ENCODE assay signal across 9 cellular contexts in genomic region chr20:25296094-25297093, GRCh38. TPM values are rescaled to one million over a fixed set of nuclear protein-coding genes. Genes with fewer than 3 reads are reported as not detected.
A peak's percentile ranks its signal among the peaks of the same experiment; 100 is the strongest.
DNase-seq lines count a peak whose midpoint lies in the region; ATAC-seq and TF ChIP-seq lines count a peak whose summit lies in the region.
"Had no signal": no experiment of that assay in that cellular context is flagged by ENCODE, and none has a peak within 500 bp of the region (broad histone marks: within the 10 kb centered on the region; RNA-seq: fewer than 3 reads in every experiment).

No MANE protein-coding gene starts in this region.

- H3K4me3 Mint-ChIP-seq in activated T-cell treated with anti-CD3 and anti-CD28 coated beads, Interleukin-2, amount 50 U/mL, for 4 hours = no peak overlapping the region
- H3K4me3 Mint-ChIP-seq in endothelial cell (ENCODE audit: unreplicated experiment) = no peak overlapping the region
- H3K4me3 Mint-ChIP-seq in nephron progenitor cell = no peak overlapping the region
- H3K4me3 Mint-ChIP-seq: stimulated activated naive CD8-positive, alpha-beta T cell treated with anti-CD3 and anti-CD28 coated beads, Interleukin-15, Interleukin-2, amounts not matched to agents 100 ng/mL and 50 ng/mL, for 24 hours had no signal

- TF ChIP-seq CTCF in endothelial cell (IDR thresholded peaks at IDR 0.05; ENCODE audit: unreplicated experiment) (peak; percentile 30), nephron progenitor cell (IDR thresholded peaks at IDR 0.05) (peak; percentile 8)

- H3K4me1 Mint-ChIP-seq in activated T-cell treated with anti-CD3 and anti-CD28 coated beads, Interleukin-2, amount 50 U/mL, for 4 hours (ENCODE audit: low read depth) = no peaks in the 10 kb centered on the region
- H3K4me1 Mint-ChIP-seq in endothelial cell (ENCODE audit: unreplicated experiment) (no peaks in the 10 kb centered on the region), nephron progenitor cell (no peaks in the 10 kb centered on the region)

- H3K9me3 Mint-ChIP-seq in activated T-cell treated with anti-CD3 and anti-CD28 coated beads, Interleukin-2, amount 50 U/mL, for 4 hours = no peaks in the 10 kb centered on the region
- H3K9me3 Mint-ChIP-seq in endothelial cell (ENCODE audit: unreplicated experiment) = no peaks in the 10 kb centered on the region
- no peaks in the 10 kb centered on the region for H3K9me3 Mint-ChIP-seq in nephron progenitor cell
- H3K9me3 Mint-ChIP-seq: stimulated activated naive CD8-positive, alpha-beta T cell treated with anti-CD3 and anti-CD28 coated beads, Interleukin-15, Interleukin-2, amounts not matched to agents 100 ng/mL and 50 ng/mL, for 24 hours had no signal

- no peaks in the 10 kb centered on the region for H3K27me3 Mint-ChIP-seq in activated T-cell treated with anti-CD3 and anti-CD28 coated beads, Interleukin-2, amount 50 U/mL, for 4 hours (ENCODE audit: low read depth)
- peaks cover 7% of the 10 kb centered on the region for H3K27me3 Mint-ChIP-seq in endothelial cell (ENCODE audit: unreplicated experiment)
- H3K27me3 Mint-ChIP-seq in nephron progenitor cell (ENCODE audit: low read depth, poor library complexity) = no peaks in the 10 kb centered on the region
- H3K27me3 Mint-ChIP-seq: stimulated activated naive CD8-positive, alpha-beta T cell treated with anti-CD3 and anti-CD28 coated beads, Interleukin-15, Interleukin-2, amounts not matched to agents 100 ng/mL and 50 ng/mL, for 24 hours had no signal

- H3K27ac Mint-ChIP-seq in endothelial cell (ENCODE audit: unreplicated experiment) = no peak overlapping the region
- peak overlapping the region; percentile 89 for H3K27ac Mint-ChIP-seq in nephron progenitor cell
- H3K27ac Mint-ChIP-seq: stimulated activated naive CD8-positive, alpha-beta T cell treated with anti-CD3 and anti-CD28 coated beads, Interleukin-15, Interleukin-2, amounts not matched to agents 100 ng/mL and 50 ng/mL, for 24 hours had no signal

- peaks cover 7% of the 10 kb centered on the region for H3K36me3 Mint-ChIP-seq in activated T-cell treated with anti-CD3 and anti-CD28 coated beads, Interleukin-2, amount 50 U/mL, for 4 hours (ENCODE audit: insufficient read depth)
- H3K36me3 Mint-ChIP-seq in endothelial cell (ENCODE audit: low read depth, unreplicated experiment) (peaks cover 7% of the 10 kb centered on the region), nephron progenitor cell (ENCODE audit: low read depth) (peaks cover 13% of the 10 kb centered on the region)

- peak; percentile 33 for DNase-seq in activated T-cell treated with anti-CD3 and anti-CD28 coated beads, Interleukin-2, amount 50 U/mL, for 1 hour
- no peak for DNase-seq in activated T-cell treated with anti-CD3 and anti-CD28 coated beads, Interleukin-2, amount 50 U/mL, for 4 hours
- DNase-seq in SHP77 treated with DMSO at 0.1 percent for 48 hours (lab: John Stamatoyannopoulos, UW) = peak; percentile 18
- DNase-seq in endothelial cell (ENCODE audit: low spot score) = no peak
- DNase-seq in nephron progenitor cell = no peak

- no peak for ATAC-seq in activated T-cell treated with anti-CD3 and anti-CD28 coated beads, Interleukin-2, amount 50 U/mL, for 4 hours
- peak; percentile 27 for ATAC-seq in HG02588 (IDR thresholded peaks at IDR 0.05; ENCODE audit: unreplicated experiment)
- no peak for ATAC-seq in HG03139 (IDR thresholded peaks at IDR 0.05; ENCODE audit: unreplicated experiment)
- ATAC-seq in HG03025 (IDR thresholded peaks at IDR 0.05; ENCODE audit: low FRiP score, unreplicated experiment) = no peak

RNA-seq across cellular contexts. Expression of gene PYGB, which starts 48.5 kb away (rescaled TPM):
- 10 to 100 TPM; 32.5 to 37.6 (median 34.6) TPM for total RNA-seq in activated T-cell treated with anti-CD3 and anti-CD28 coated beads, Interleukin-2, amount 50 U/mL, for 4 hours
- 57.9 TPM for total RNA-seq in endothelial cell (ENCODE audit: unreplicated experiment)

Comparison
In these comparisons a context has a peak if more than half of its experiments do, and no peak if none do; other contexts are left out.
1. DNase-seq: peak in activated T-cell treated with anti-CD3 and anti-CD28 coated beads, Interleukin-2, amount 50 U/mL, for 1 hour (single experiment) and SHP77 treated with DMSO at 0.1 percent for 48 hours (single experiment); none in activated T-cell treated with anti-CD3 and anti-CD28 coated beads, Interleukin-2, amount 50 U/mL, for 4 hours (single experiment), endothelial cell (single experiment) and nephron progenitor cell (single experiment).